1 cellular context compared by ENCODE assay signal in the genomic region with DNA sequence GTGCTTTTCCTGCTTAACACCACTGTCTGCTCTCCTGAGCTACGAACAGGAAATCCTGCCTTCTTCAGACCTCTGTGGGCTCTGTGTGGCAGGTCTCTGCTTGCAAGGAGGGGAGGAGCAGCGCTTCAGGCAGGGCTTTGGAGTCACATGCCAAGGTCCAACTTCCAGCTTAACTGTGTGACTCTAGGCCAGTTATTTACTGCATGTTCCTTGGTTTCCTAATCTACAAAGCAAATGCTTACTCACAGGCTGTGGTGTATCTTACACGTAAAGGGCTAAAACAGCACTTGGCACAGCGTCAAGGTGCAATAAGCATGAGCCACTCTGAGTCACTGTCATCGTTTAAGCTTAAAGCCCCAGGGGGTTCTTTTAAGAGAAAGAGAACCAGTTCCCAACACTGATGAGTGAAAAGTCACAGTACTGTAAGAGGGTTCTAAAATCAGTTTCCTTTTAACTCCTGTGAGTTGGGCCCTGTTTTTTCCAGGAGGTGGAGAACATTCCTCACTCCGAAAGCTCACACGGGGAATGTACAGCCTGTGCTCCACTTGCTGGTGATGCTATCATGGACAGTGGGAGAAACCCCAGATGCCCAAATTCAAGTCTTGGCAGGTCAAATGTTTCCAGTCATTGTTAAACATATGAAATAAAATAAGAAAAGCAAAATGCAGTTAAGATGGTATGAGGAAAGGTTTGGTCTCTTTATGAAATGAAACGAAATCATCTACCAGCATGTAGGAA.
TF ChIP-seq lines count a peak whose summit lies in the region.

No MANE protein-coding gene starts in this region.

TF ChIP-seq in HepG2, 621 proteins besides CTCF, POLR2A, EP300 and RAD21 (continued from another document and continues in another):
- TF ChIP-seq, protein P1, sequence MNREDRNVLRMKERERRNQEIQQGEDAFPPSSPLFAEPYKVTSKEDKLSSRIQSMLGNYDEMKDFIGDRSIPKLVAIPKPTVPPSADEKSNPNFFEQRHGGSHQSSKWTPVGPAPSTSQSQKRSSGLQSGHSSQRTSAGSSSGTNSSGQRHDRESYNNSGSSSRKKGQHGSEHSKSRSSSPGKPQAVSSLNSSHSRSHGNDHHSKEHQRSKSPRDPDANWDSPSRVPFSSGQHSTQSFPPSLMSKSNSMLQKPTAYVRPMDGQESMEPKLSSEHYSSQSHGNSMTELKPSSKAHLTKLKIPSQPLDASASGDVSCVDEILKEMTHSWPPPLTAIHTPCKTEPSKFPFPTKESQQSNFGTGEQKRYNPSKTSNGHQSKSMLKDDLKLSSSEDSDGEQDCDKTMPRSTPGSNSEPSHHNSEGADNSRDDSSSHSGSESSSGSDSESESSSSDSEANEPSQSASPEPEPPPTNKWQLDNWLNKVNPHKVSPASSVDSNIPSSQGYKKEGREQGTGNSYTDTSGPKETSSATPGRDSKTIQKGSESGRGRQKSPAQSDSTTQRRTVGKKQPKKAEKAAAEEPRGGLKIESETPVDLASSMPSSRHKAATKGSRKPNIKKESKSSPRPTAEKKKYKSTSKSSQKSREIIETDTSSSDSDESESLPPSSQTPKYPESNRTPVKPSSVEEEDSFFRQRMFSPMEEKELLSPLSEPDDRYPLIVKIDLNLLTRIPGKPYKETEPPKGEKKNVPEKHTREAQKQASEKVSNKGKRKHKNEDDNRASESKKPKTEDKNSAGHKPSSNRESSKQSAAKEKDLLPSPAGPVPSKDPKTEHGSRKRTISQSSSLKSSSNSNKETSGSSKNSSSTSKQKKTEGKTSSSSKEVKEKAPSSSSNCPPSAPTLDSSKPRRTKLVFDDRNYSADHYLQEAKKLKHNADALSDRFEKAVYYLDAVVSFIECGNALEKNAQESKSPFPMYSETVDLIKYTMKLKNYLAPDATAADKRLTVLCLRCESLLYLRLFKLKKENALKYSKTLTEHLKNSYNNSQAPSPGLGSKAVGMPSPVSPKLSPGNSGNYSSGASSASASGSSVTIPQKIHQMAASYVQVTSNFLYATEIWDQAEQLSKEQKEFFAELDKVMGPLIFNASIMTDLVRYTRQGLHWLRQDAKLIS (CRISPR knock-in tag; IDR thresholded peaks at IDR 0.05) = no peak; the same call in 1 of the 2 replicates
- TF ChIP-seq KDM6A (CRISPR knock-in tag; IDR thresholded peaks at IDR 0.05; ENCODE audit: low read depth) (peak; percentile 91), PHF21A (CRISPR knock-in tag; IDR thresholded peaks at IDR 0.05) (peak; percentile 96), MXI1 (IDR thresholded peaks at IDR 0.05; ENCODE audit: borderline replicate concordance, low read depth, low read length) (peak; percentile 87; the same call in 2 of the 3 replicates), ZNF292 (CRISPR knock-in tag; IDR thresholded peaks at IDR 0.05; ENCODE audit: borderline replicate concordance, low read depth) (peak; percentile 99), ZFY (CRISPR knock-in tag; IDR thresholded peaks at IDR 0.05) (peak; percentile 49; the same call in 1 of the 2 replicates), ZNF121 (CRISPR knock-in tag; IDR thresholded peaks at IDR 0.05) (peak; percentile 49; the same call in 1 of the 2 replicates), NFIB (CRISPR knock-in tag; IDR thresholded peaks at IDR 0.05; ENCODE audit: borderline replicate concordance) (no peak), ATRX (CRISPR knock-in tag; IDR thresholded peaks at IDR 0.05; ENCODE audit: borderline replicate concordance) (no peak), JUND (CRISPR knock-in tag; IDR thresholded peaks at IDR 0.05) (no peak), MEIS2 (CRISPR knock-in tag; IDR thresholded peaks at IDR 0.05) (peak; percentile 81; the same call in 1 of the 2 replicates), EHMT2 (IDR thresholded peaks at IDR 0.05; ENCODE audit: borderline replicate concordance, low read depth, low read length) (no peak), NFRKB (IDR thresholded peaks at IDR 0.05) (no peak), ZSCAN22 (CRISPR knock-in tag; IDR thresholded peaks at IDR 0.05) (no peak), SIN3A (IDR thresholded peaks at IDR 0.05; ENCODE audit: borderline replicate concordance, low read depth, low read length) (0 out of 2 replicates have a peak, but pooled peaks have one; percentile 42), ZNF615 (CRISPR knock-in tag; IDR thresholded peaks at IDR 0.05; ENCODE audit: borderline replicate concordance) (peak; percentile 24; the same call in 1 of the 2 replicates), ZNF547 (CRISPR knock-in tag; IDR thresholded peaks at IDR 0.05) (peak; percentile 64; the same call in 1 of the 2 replicates), GLI4 (CRISPR knock-in tag; IDR thresholded peaks at IDR 0.05; ENCODE audit: borderline replicate concordance) (peak; percentile 86; the same call in 1 of the 2 replicates), ZNF577 (CRISPR knock-in tag; IDR thresholded peaks at IDR 0.05; ENCODE audit: borderline replicate concordance, low read depth) (no peak), KMT2A (CRISPR knock-in tag; IDR thresholded peaks at IDR 0.05) (peak; percentile 94), ZNF20 (CRISPR knock-in tag; IDR thresholded peaks at IDR 0.05) (no peak), MAFG (CRISPR knock-in tag; IDR thresholded peaks at IDR 0.05) (no peak), ZNF83 (CRISPR knock-in tag; IDR thresholded peaks at IDR 0.05; ENCODE audit: borderline replicate concordance) (no peak), ZNF605 (CRISPR knock-in tag; IDR thresholded peaks at IDR 0.05) (no peak; the same call in 1 of the 2 replicates), SRSF4 (IDR thresholded peaks at IDR 0.05; ENCODE audit: low read depth, low read length, poor library complexity, severe bottlenecking) (no peak), ZNF136 (CRISPR knock-in tag; IDR thresholded peaks at IDR 0.05; ENCODE audit: low read depth) (0 out of 2 replicates have a peak, but pooled peaks have one; percentile 77), ETV6 (CRISPR knock-in tag; conservative IDR thresholded peaks at IDR 0.05) (peak; percentile 52; the same call in 1 of the 2 replicates), ZNF496 (CRISPR knock-in tag; IDR thresholded peaks at IDR 0.05; ENCODE audit: insufficient replicate concordance) (no peak), ZNF724P (CRISPR knock-in tag; IDR thresholded peaks at IDR 0.05; ENCODE audit: borderline replicate concordance) (no peak), SNAPC2 (CRISPR knock-in tag; IDR thresholded peaks at IDR 0.05) (peak; percentile 92), MAF1 (CRISPR knock-in tag; IDR thresholded peaks at IDR 0.05; ENCODE audit: borderline replicate concordance) (no peak), ZNF317 (CRISPR knock-in tag; IDR thresholded peaks at IDR 0.05) (peak; percentile 63; the same call in 1 of the 2 replicates), SRSF1 (optimal IDR thresholded peaks at IDR 0.05; ENCODE audit: low read depth, low read length) (no peak), ZNF264 (CRISPR knock-in tag; IDR thresholded peaks at IDR 0.05) (no peak), GTF2F1 (IDR thresholded peaks at IDR 0.05; ENCODE audit: low read length) (peak; percentile 75), ZNF138 (CRISPR knock-in tag; IDR thresholded peaks at IDR 0.05; ENCODE audit: low read depth) (no peak; the same call in 1 of the 2 replicates), ZNF816 (CRISPR knock-in tag; IDR thresholded peaks at IDR 0.05; ENCODE audit: borderline replicate concordance) (0 out of 2 replicates have a peak, but pooled peaks have one; percentile 8), KLF11 (CRISPR knock-in tag; IDR thresholded peaks at IDR 0.05) (peak; percentile 54; the same call in 1 of the 2 replicates), YEATS2 (CRISPR knock-in tag; IDR thresholded peaks at IDR 0.05; ENCODE audit: borderline replicate concordance) (peak; percentile 78), ZNF891 (CRISPR knock-in tag; IDR thresholded peaks at IDR 0.05) (no peak), RELA (CRISPR knock-in tag; IDR thresholded peaks at IDR 0.05) (no peak), MATR3 (CRISPR knock-in tag; IDR thresholded peaks at IDR 0.05) (no peak), ZNF232 (CRISPR knock-in tag; IDR thresholded peaks at IDR 0.05; ENCODE audit: borderline replicate concordance) (peak; percentile 82; the same call in 1 of the 2 replicates)
- TF ChIP-seq, protein P2, sequence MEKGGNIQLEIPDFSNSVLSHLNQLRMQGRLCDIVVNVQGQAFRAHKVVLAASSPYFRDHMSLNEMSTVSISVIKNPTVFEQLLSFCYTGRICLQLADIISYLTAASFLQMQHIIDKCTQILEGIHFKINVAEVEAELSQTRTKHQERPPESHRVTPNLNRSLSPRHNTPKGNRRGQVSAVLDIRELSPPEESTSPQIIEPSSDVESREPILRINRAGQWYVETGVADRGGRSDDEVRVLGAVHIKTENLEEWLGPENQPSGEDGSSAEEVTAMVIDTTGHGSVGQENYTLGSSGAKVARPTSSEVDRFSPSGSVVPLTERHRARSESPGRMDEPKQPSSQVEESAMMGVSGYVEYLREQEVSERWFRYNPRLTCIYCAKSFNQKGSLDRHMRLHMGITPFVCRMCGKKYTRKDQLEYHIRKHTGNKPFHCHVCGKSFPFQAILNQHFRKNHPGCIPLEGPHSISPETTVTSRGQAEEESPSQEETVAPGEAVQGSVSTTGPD (CRISPR knock-in tag; IDR thresholded peaks at IDR 0.05) = no peak; the same call in 1 of the 2 replicates
- TF ChIP-seq, protein P3, sequence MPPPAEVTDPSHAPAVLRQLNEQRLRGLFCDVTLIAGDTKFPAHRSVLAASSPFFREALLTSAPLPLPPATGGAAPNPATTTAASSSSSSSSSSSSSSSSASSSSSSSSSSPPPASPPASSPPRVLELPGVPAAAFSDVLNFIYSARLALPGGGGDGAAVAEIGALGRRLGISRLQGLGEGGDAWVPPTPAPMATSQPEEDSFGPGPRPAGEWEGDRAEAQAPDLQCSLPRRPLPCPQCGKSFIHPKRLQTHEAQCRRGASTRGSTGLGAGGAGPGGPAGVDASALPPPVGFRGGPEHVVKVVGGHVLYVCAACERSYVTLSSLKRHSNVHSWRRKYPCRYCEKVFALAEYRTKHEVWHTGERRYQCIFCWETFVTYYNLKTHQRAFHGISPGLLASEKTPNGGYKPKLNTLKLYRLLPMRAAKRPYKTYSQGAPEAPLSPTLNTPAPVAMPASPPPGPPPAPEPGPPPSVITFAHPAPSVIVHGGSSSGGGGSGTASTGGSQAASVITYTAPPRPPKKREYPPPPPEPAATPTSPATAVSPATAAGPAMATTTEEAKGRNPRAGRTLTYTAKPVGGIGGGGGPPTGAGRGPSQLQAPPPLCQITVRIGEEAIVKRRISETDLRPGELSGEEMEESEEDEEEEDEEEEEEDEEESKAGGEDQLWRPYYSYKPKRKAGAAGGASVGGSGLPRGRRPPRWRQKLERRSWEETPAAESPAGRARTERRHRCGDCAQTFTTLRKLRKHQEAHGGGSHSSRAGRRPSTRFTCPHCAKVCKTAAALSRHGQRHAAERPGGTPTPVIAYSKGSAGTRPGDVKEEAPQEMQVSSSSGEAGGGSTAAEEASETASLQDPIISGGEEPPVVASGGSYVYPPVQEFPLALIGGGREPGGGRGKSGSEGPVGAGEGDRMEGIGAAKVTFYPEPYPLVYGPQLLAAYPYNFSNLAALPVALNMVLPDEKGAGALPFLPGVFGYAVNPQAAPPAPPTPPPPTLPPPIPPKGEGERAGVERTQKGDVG (CRISPR knock-in tag; IDR thresholded peaks at IDR 0.05; ENCODE audit: borderline replicate concordance) = no peak; the same call in 1 of the 2 replicates
- TF ChIP-seq, protein P4, sequence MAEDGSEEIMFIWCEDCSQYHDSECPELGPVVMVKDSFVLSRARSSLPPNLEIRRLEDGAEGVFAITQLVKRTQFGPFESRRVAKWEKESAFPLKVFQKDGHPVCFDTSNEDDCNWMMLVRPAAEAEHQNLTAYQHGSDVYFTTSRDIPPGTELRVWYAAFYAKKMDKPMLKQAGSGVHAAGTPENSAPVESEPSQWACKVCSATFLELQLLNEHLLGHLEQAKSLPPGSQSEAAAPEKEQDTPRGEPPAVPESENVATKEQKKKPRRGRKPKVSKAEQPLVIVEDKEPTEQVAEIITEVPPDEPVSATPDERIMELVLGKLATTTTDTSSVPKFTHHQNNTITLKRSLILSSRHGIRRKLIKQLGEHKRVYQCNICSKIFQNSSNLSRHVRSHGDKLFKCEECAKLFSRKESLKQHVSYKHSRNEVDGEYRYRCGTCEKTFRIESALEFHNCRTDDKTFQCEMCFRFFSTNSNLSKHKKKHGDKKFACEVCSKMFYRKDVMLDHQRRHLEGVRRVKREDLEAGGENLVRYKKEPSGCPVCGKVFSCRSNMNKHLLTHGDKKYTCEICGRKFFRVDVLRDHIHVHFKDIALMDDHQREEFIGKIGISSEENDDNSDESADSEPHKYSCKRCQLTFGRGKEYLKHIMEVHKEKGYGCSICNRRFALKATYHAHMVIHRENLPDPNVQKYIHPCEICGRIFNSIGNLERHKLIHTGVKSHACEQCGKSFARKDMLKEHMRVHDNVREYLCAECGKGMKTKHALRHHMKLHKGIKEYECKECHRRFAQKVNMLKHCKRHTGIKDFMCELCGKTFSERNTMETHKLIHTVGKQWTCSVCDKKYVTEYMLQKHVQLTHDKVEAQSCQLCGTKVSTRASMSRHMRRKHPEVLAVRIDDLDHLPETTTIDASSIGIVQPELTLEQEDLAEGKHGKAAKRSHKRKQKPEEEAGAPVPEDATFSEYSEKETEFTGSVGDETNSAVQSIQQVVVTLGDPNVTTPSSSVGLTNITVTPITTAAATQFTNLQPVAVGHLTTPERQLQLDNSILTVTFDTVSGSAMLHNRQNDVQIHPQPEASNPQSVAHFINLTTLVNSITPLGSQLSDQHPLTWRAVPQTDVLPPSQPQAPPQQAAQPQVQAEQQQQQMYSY (CRISPR knock-in tag; IDR thresholded peaks at IDR 0.05) = no peak
- TF ChIP-seq, protein P5, sequence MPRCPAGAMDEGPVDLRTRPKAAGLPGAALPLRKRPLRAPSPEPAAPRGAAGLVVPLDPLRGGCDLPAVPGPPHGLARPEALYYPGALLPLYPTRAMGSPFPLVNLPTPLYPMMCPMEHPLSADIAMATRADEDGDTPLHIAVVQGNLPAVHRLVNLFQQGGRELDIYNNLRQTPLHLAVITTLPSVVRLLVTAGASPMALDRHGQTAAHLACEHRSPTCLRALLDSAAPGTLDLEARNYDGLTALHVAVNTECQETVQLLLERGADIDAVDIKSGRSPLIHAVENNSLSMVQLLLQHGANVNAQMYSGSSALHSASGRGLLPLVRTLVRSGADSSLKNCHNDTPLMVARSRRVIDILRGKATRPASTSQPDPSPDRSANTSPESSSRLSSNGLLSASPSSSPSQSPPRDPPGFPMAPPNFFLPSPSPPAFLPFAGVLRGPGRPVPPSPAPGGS (CRISPR knock-in tag; IDR thresholded peaks at IDR 0.05) = 0 out of 2 replicates have a peak, but pooled peaks have one; percentile 26
- TF ChIP-seq, protein P6, sequence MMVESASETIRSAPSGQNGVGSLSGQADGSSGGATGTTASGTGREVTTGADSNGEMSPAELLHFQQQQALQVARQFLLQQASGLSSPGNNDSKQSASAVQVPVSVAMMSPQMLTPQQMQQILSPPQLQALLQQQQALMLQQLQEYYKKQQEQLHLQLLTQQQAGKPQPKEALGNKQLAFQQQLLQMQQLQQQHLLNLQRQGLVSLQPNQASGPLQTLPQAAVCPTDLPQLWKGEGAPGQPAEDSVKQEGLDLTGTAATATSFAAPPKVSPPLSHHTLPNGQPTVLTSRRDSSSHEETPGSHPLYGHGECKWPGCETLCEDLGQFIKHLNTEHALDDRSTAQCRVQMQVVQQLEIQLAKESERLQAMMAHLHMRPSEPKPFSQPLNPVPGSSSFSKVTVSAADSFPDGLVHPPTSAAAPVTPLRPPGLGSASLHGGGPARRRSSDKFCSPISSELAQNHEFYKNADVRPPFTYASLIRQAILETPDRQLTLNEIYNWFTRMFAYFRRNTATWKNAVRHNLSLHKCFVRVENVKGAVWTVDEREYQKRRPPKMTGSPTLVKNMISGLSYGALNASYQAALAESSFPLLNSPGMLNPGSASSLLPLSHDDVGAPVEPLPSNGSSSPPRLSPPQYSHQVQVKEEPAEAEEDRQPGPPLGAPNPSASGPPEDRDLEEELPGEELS (CRISPR knock-in tag; IDR thresholded peaks at IDR 0.05) = peak; percentile 99
